In genomic region chr13:110628477-110628793, GRCh38 we compare ENCODE assay signal across 14 cellular contexts. TPM values are rescaled to one million over a fixed set of nuclear protein-coding genes. Genes with fewer than 3 reads are reported as not detected.
DNase-seq lines count a peak whose midpoint lies in the region; ATAC-seq and TF ChIP-seq lines count a peak whose summit lies in the region.
"Had no signal": no experiment of that assay in that cellular context is flagged by ENCODE, and none has a peak within 500 bp of the region (broad histone marks: within the 10 kb centered on the region; RNA-seq: fewer than 3 reads in every experiment).

No MANE protein-coding gene starts in this region.

- intact Hi-C loops in activated CD8-positive, alpha-beta T cell treated with anti-CD3 and anti-CD28 coated beads for 36 hours (cut with micrococcal nuclease) = no loop called here

- H3K9me3 Mint-ChIP-seq in activated CD8-positive, alpha-beta T cell treated with anti-CD3 and anti-CD28 coated beads, Interleukin-2, amount 10 ng/mL, durations not matched to agents 7 days and 5 days (ENCODE audit: insufficient read depth) = no peaks in the 10 kb centered on the region
- H3K9me3 Mint-ChIP-seq in activated CD8-positive, alpha-beta T cell treated with anti-CD3 and anti-CD28 coated beads for 36 hours = no peaks in the 10 kb centered on the region
- H3K9me3 Mint-ChIP-seq: activated T-cell treated with anti-CD3 and anti-CD28 coated beads, Interleukin-2, amount 50 U/mL, for 4 hours had no signal

- POLR2A ChIA-PET in activated CD8-positive, alpha-beta T cell treated with anti-CD3 and anti-CD28 coated beads, Interleukin-2, amount 10 ng/mL, durations not matched to agents 7 days and 5 days (lab: Charles Lee) = interaction anchor here (1.1 kb wide), 1 partner anchor 12 kb away, joined by 3 read pairs; no protein-coding TSS in a partner anchor
- POLR2A ChIA-PET in activated CD8-positive, alpha-beta T cell treated with anti-CD3 and anti-CD28 coated beads for 36 hours (lab: Charles Lee) = no interaction called here

- H3K4me3 Mint-ChIP-seq in activated CD8-positive, alpha-beta T cell treated with anti-CD3 and anti-CD28 coated beads, Interleukin-2, amount 10 ng/mL, durations not matched to agents 7 days and 5 days = no peak overlapping the region
- H3K4me3 Mint-ChIP-seq in activated CD8-positive, alpha-beta T cell treated with anti-CD3 and anti-CD28 coated beads for 36 hours = no peak overlapping the region
- H3K4me3 Mint-ChIP-seq: activated T-cell treated with anti-CD3 and anti-CD28 coated beads, Interleukin-2, amount 50 U/mL, for 4 hours; WTC11 had no signal

- no peak for TF ChIP-seq CTCF in activated CD8-positive, alpha-beta T cell treated with anti-CD3 and anti-CD28 coated beads for 36 hours (IDR thresholded peaks at IDR 0.05)

- no peak for ATAC-seq in activated CD8-positive, alpha-beta T cell treated with anti-CD3 and anti-CD28 coated beads, Interleukin-2, amount 10 ng/mL, durations not matched to agents 7 days and 5 days
- no peak for ATAC-seq in activated CD8-positive, alpha-beta T cell treated with anti-CD3 and anti-CD28 coated beads for 36 hours
- ATAC-seq in GM21447 (IDR thresholded peaks at IDR 0.05; ENCODE audit: unreplicated experiment) = no peak
- ATAC-seq: A549; activated T-cell treated with anti-CD3 and anti-CD28 coated beads, Interleukin-2, amount 50 U/mL, for 4 hours; body of pancreas; WTC11 had no signal

- peaks cover 28% of the 10 kb centered on the region for H3K4me1 Mint-ChIP-seq in activated CD8-positive, alpha-beta T cell treated with anti-CD3 and anti-CD28 coated beads, Interleukin-2, amount 10 ng/mL, durations not matched to agents 7 days and 5 days (ENCODE audit: low read depth)
- peaks cover 47% of the 10 kb centered on the region for H3K4me1 Mint-ChIP-seq in activated CD8-positive, alpha-beta T cell treated with anti-CD3 and anti-CD28 coated beads for 36 hours (ENCODE audit: low read depth)

- no peaks in the 10 kb centered on the region for H3K27me3 Mint-ChIP-seq in activated CD8-positive, alpha-beta T cell treated with anti-CD3 and anti-CD28 coated beads, Interleukin-2, amount 10 ng/mL, durations not matched to agents 7 days and 5 days (ENCODE audit: low read depth)
- no peaks in the 10 kb centered on the region for H3K27me3 Mint-ChIP-seq in activated CD8-positive, alpha-beta T cell treated with anti-CD3 and anti-CD28 coated beads for 36 hours

- CTCF ChIA-PET in activated CD8-positive, alpha-beta T cell treated with anti-CD3 and anti-CD28 coated beads, Interleukin-2, amount 10 ng/mL, durations not matched to agents 7 days and 5 days (lab: Charles Lee) = no interaction called here
- CTCF ChIA-PET in activated CD8-positive, alpha-beta T cell treated with anti-CD3 and anti-CD28 coated beads for 36 hours (lab: Charles Lee) = no interaction called here

- DNase-seq in activated CD8-positive, alpha-beta T cell treated with anti-CD3 and anti-CD28 coated beads, Interleukin-2, amount 10 ng/mL, durations not matched to agents 7 days and 5 days = no peak
- DNase-seq in activated CD8-positive, alpha-beta T cell treated with anti-CD3 and anti-CD28 coated beads for 36 hours = no peak
- DNase-seq in lung microvascular endothelial cell (ENCODE audit: low read depth in 2 of 2) = peak; percentile 40 to 63
- no peak for DNase-seq in Ammon's horn (ENCODE audit: low spot score)
- DNase-seq in COR-L47 (lab: John Stamatoyannopoulos, UW) = no peak
- DNase-seq: activated T-cell treated with anti-CD3 and anti-CD28 coated beads, Interleukin-2, amount 50 U/mL, for 4 hours; Calu3 had no signal

- H3K27ac ChIP-seq in cingulate gyrus (ENCODE audit: low read depth, low read length) = peak overlapping the region; percentile 63
- peak overlapping the region; percentile 50 for H3K27ac ChIP-seq in temporal lobe (ENCODE audit: low read depth, low read length)
- H3K27ac ChIP-seq: A549, suprapubic skin had no signal

- H3K27ac Mint-ChIP-seq in activated CD8-positive, alpha-beta T cell treated with anti-CD3 and anti-CD28 coated beads, Interleukin-2, amount 10 ng/mL, durations not matched to agents 7 days and 5 days = peak overlapping the region; percentile 49
- H3K27ac Mint-ChIP-seq in activated CD8-positive, alpha-beta T cell treated with anti-CD3 and anti-CD28 coated beads for 36 hours = no peak overlapping the region
- H3K27ac Mint-ChIP-seq: WTC11 had no signal

- peaks cover 31% of the 10 kb centered on the region for H3K36me3 Mint-ChIP-seq in activated CD8-positive, alpha-beta T cell treated with anti-CD3 and anti-CD28 coated beads, Interleukin-2, amount 10 ng/mL, durations not matched to agents 7 days and 5 days (ENCODE audit: low read depth)
- H3K36me3 Mint-ChIP-seq in activated CD8-positive, alpha-beta T cell treated with anti-CD3 and anti-CD28 coated beads for 36 hours (ENCODE audit: low read depth) = peaks cover 26% of the 10 kb centered on the region

RNA-seq across cellular contexts. Expression of gene NAXD, which starts 13.1 kb away (rescaled TPM):
- 10 to 100 TPM; 23.7 to 24.3 TPM for total RNA-seq in activated CD8-positive, alpha-beta T cell treated with anti-CD3 and anti-CD28 coated beads, Interleukin-2, amount 10 ng/mL, durations not matched to agents 7 days and 5 days
- total RNA-seq in activated CD8-positive, alpha-beta T cell treated with anti-CD3 and anti-CD28 coated beads for 36 hours = 10 to 100 TPM; 22.7 to 24.8 TPM
- total RNA-seq in lung microvascular endothelial cell (13.9 and 20.8 TPM in 2 replicates), temporal lobe (22.1 TPM)

Comparison
In these comparisons a context has a peak if more than half of its experiments do, and no peak if none do; other contexts are left out.
1. DNase-seq: peak in lung microvascular endothelial cell (2 of 2); none in activated CD8-positive, alpha-beta T cell treated with anti-CD3 and anti-CD28 coated beads, Interleukin-2, amount 10 ng/mL, durations not matched to agents 7 days and 5 days (single experiment), activated CD8-positive, alpha-beta T cell treated with anti-CD3 and anti-CD28 coated beads for 36 hours (single experiment), Ammon's horn (single experiment) and COR-L47 (single experiment).